Comparison of ENCODE assay signal across 2 cellular contexts in the genomic region with DNA sequence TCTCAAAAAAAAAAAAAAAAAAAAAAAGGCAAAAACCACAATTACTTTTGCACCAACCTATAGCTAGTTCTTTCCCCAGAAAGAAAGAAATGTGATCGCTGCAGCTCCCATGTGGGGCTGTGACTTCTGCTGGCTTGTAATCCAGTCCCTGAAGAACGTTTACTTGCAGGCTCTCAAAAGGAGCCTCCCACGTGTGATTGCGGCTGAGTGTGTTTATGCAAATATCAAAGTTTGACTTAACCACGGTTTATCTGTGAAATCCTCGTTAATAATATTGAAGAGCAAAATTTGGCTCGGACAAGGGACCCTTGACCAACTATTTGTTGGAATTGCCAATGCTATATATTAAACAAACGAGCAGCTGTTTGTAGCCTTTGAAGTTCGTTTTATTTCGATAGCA.
A peak's percentile ranks its signal among the peaks of the same experiment; 100 is the strongest.
TF ChIP-seq lines count a peak whose summit lies in the region.

No MANE protein-coding gene starts in this region.

TF ChIP-seq in IMR-90, 13 proteins besides CTCF, POLR2A, EP300 and RAD21:
- TF ChIP-seq, protein P1, sequence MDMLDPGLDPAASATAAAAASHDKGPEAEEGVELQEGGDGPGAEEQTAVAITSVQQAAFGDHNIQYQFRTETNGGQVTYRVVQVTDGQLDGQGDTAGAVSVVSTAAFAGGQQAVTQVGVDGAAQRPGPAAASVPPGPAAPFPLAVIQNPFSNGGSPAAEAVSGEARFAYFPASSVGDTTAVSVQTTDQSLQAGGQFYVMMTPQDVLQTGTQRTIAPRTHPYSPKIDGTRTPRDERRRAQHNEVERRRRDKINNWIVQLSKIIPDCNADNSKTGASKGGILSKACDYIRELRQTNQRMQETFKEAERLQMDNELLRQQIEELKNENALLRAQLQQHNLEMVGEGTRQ (IDR thresholded peaks at IDR 0.05; ENCODE audit: low read depth, low read length) = no peak
- TF ChIP-seq RFX5 (IDR thresholded peaks at IDR 0.05; ENCODE audit: low read depth, low read length) (no peak), CEBPB (IDR thresholded peaks at IDR 0.05; ENCODE audit: low read depth, low read length) (no peak), SMC3 (IDR thresholded peaks at IDR 0.05; ENCODE audit: low read depth, low read length) (no peak), NFE2L2 (IDR thresholded peaks at IDR 0.05; ENCODE audit: low read depth, low read length) (no peak), MXI1 (IDR thresholded peaks at IDR 0.05; ENCODE audit: borderline replicate concordance, low read depth, low read length) (no peak), FOS (IDR thresholded peaks at IDR 0.05; ENCODE audit: low read depth, low read length) (no peak), MAFK (IDR thresholded peaks at IDR 0.05; ENCODE audit: low read depth, low read length) (no peak), MAZ (IDR thresholded peaks at IDR 0.05; ENCODE audit: borderline replicate concordance, low read depth, low read length) (no peak), RCOR1 (IDR thresholded peaks at IDR 0.05; ENCODE audit: insufficient replicate concordance, low read length) (no peak), BHLHE40 (IDR thresholded peaks at IDR 0.05; ENCODE audit: low read depth, low read length) (no peak), CHD1 (IDR thresholded peaks at IDR 0.05; ENCODE audit: low read depth, low read length) (no peak)
- TF ChIP-seq, protein P2, sequence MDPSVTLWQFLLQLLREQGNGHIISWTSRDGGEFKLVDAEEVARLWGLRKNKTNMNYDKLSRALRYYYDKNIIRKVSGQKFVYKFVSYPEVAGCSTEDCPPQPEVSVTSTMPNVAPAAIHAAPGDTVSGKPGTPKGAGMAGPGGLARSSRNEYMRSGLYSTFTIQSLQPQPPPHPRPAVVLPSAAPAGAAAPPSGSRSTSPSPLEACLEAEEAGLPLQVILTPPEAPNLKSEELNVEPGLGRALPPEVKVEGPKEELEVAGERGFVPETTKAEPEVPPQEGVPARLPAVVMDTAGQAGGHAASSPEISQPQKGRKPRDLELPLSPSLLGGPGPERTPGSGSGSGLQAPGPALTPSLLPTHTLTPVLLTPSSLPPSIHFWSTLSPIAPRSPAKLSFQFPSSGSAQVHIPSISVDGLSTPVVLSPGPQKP (IDR thresholded peaks at IDR 0.05; ENCODE audit: borderline replicate concordance, low read depth, low read length) = no peak
TF ChIP-seq in IMR-90: peak in this region for 0.

TF ChIP-seq in GM12878, 131 proteins besides CTCF, POLR2A, EP300 and RAD21:
- TF ChIP-seq BHLHE40 (IDR thresholded peaks at IDR 0.05; ENCODE audit: borderline replicate concordance in 1 of 2, low read depth in 2 of 2, low read length in 1 of 2) = peak in 1 of 2 experiments; percentile 22; a peak in 1 of 4 replicates
- TF ChIP-seq, protein P1 (IDR thresholded peaks at IDR 0.05; ENCODE audit: borderline replicate concordance, low read depth, low read length) = no peak
